ENCODE assay signal across 8 cellular contexts in genomic region chr17:19447085-19447583, GRCh38. TPM values are rescaled to one million over a fixed set of nuclear protein-coding genes. Genes with fewer than 3 reads are reported as not detected.
DNase-seq lines count a peak whose midpoint lies in the region; ATAC-seq and TF ChIP-seq lines count a peak whose summit lies in the region.

No MANE protein-coding gene starts in this region.

- peaks cover 25% of the 10 kb centered on the region for H3K4me1 Mint-ChIP-seq in endodermal cell
- peaks cover 35% of the 10 kb centered on the region for H3K4me1 Mint-ChIP-seq in mesothelial cell of epicardium

- H3K27ac Mint-ChIP-seq in endodermal cell (peak overlapping the region; percentile 85), mesothelial cell of epicardium (peak overlapping the region; percentile 98)

- H3K27me3 ChIP-seq in BE2C (no peaks in the 10 kb centered on the region), endodermal cell (ENCODE audit: control insufficient read depth, insufficient read depth, low read length, poor library complexity, severe bottlenecking) (no peaks in the 10 kb centered on the region)

- H3K9me3 ChIP-seq in BE2C (no peaks in the 10 kb centered on the region), endodermal cell (ENCODE audit: control insufficient read depth, low read length) (peaks cover 68% of the 10 kb centered on the region)

- no peak overlapping the region for H3K9ac ChIP-seq in endodermal cell (ENCODE audit: extremely low read depth, low read length, poor library complexity, severe bottlenecking)

- no peak for ATAC-seq in GM21423 (IDR thresholded peaks at IDR 0.05; ENCODE audit: unreplicated experiment)

- DNase-seq in BE2C = peak; percentile 59
- peak; percentile 64 for DNase-seq in HS-27A (ENCODE audit: low read depth)
- peak; percentile 34 for DNase-seq in NOMO-1 treated with dmso at 0.1 percent for 144 hours (lab: John Stamatoyannopoulos, UW; ENCODE audit: unreplicated experiment)
- DNase-seq in activated CD8-positive, alpha-beta memory T cell treated with anti-CD3 and anti-CD28 coated beads, Interleukin-2, amount 50 U/mL, for 24 hours (ENCODE audit: extremely low read depth) = peak; percentile 51
- DNase-seq in endodermal cell = peak; percentile 97
- peak; percentile 36 to 80 for DNase-seq in mesothelial cell of epicardium (ENCODE audit: low spot score in 2 of 2, unreplicated experiment in 2 of 2)
- peak; percentile 19 for DNase-seq in stimulated activated CD8-positive, alpha-beta memory T cell treated with anti-CD3 and anti-CD28 coated beads, Interleukin-15, amount 100 ng/mL, for 24 hours (ENCODE audit: low read depth)

- H3K4me3 Mint-ChIP-seq in endodermal cell (no peak overlapping the region), mesothelial cell of epicardium (no peak overlapping the region)

- no peak overlapping the region for H3K4me3 ChIP-seq in BE2C (ENCODE audit: low read depth, low read length)
- H3K4me3 ChIP-seq in endodermal cell (ENCODE audit: low read length) = no peak overlapping the region

- TF ChIP-seq CTCF in BE2C (IDR thresholded peaks at IDR 0.05; ENCODE audit: low read depth, low read length) = peak; percentile 75
- peak; percentile 94 for TF ChIP-seq CTCF in endodermal cell (conservative IDR thresholded peaks at IDR 0.05)
- TF ChIP-seq CTCF in mesothelial cell of epicardium (IDR thresholded peaks at IDR 0.05; ENCODE audit: unreplicated experiment) = peak; percentile 95

- peaks cover 56% of the 10 kb centered on the region for H3K9me3 Mint-ChIP-seq in endodermal cell
- H3K9me3 Mint-ChIP-seq in mesothelial cell of epicardium = peaks cover 34% of the 10 kb centered on the region

- H3K27me3 Mint-ChIP-seq in endodermal cell (ENCODE audit: insufficient read depth) (no peaks in the 10 kb centered on the region), mesothelial cell of epicardium (ENCODE audit: low read depth) (no peaks in the 10 kb centered on the region)

- H3K36me3 ChIP-seq in BE2C (no peaks in the 10 kb centered on the region), endodermal cell (ENCODE audit: control insufficient read depth, insufficient read depth, low read length) (peaks cover 12% of the 10 kb centered on the region)

- H3K4me1 ChIP-seq in BE2C = no peaks in the 10 kb centered on the region
- peaks cover 2% of the 10 kb centered on the region for H3K4me1 ChIP-seq in endodermal cell (ENCODE audit: control insufficient read depth, insufficient read depth, low read length)

- 29 to 48% methylated on average over 1 to 3 of the region's 3 CpGs for WGBS in endodermal cell (ENCODE audit: insufficient coverage in 1 of 2, insufficient read length in 1 of 2), 2 experiments

- H3K27ac ChIP-seq in endodermal cell (ENCODE audit: low read depth, low read length) = no peak overlapping the region

- H3K36me3 Mint-ChIP-seq in endodermal cell (ENCODE audit: low read depth) = peaks cover 42% of the 10 kb centered on the region
- H3K36me3 Mint-ChIP-seq in mesothelial cell of epicardium = peaks cover 14% of the 10 kb centered on the region

RNA-seq across cellular contexts. Expression of gene RNF112, which starts 36.1 kb away (rescaled TPM):
- 30.6 TPM for polyA plus RNA-seq in BE2C (2012; ENCODE audit: insufficient read depth, insufficient read length, low read depth)
- total RNA-seq in endodermal cell (1 to 10 TPM; 1.1 to 1.9 TPM), mesothelial cell of epicardium (2.7 to 4.8 TPM (median 4.2 TPM) in 3 replicates)
- polyA plus RNA-seq in endodermal cell (2013, experiment 1 of 2) = 1.4 TPM
- 1.1 TPM for polyA plus RNA-seq in endodermal cell (2013, experiment 2 of 2)

Comparison
In these comparisons a context has a peak if more than half of its experiments do, and no peak if none do; other contexts are left out.
1. DNase-seq: peak in every context shown above with its lines; median percentile 97 in endodermal cell; 64 in HS-27A; 59 in BE2C; 58 in mesothelial cell of epicardium; 51 in activated CD8-positive, alpha-beta memory T cell treated with anti-CD3 and anti-CD28 coated beads, Interleukin-2, amount 50 U/mL, for 24 hours; 34 in NOMO-1 treated with dmso at 0.1 percent for 144 hours; 19 in stimulated activated CD8-positive, alpha-beta memory T cell treated with anti-CD3 and anti-CD28 coated beads, Interleukin-15, amount 100 ng/mL, for 24 hours.